Comparison of ENCODE assay signal across 13 cellular contexts in genomic region chr7:2525931-2526630, GRCh38. TPM values are rescaled to one million over a fixed set of nuclear protein-coding genes. Genes with fewer than 3 reads are reported as not detected.
A peak's percentile ranks its signal among the peaks of the same experiment; 100 is the strongest.
DNase-seq lines count a peak whose midpoint lies in the region; ATAC-seq and TF ChIP-seq lines count a peak whose summit lies in the region.
"Had no signal": no experiment of that assay in that cellular context is flagged by ENCODE, and none has a peak within 500 bp of the region (broad histone marks: within the 10 kb centered on the region; RNA-seq: fewer than 3 reads in every experiment).

No MANE protein-coding gene starts in this region.

- no peak overlapping the region for H2AFZ ChIP-seq in hepatocyte

- WGBS in hepatocyte (ENCODE audit: low lambda C conversion rate, missing lambda C conversion rate) = 85% methylated on average over 25 of the region's 28 CpGs

- H3K4me1 ChIP-seq in HEK293 (ENCODE audit: control insufficient read depth, insufficient read depth, low read length) = peaks cover 7% of the 10 kb centered on the region
- H3K4me1 ChIP-seq in mucosa of stomach (ENCODE audit: control insufficient read depth, insufficient read depth, low read length) = peaks cover 86% of the 10 kb centered on the region
- H3K4me1 ChIP-seq in hepatocyte (ENCODE audit: insufficient read depth) = peaks cover 57% of the 10 kb centered on the region

- H3K36me3 Mint-ChIP-seq in CD14-positive monocyte (peaks cover 46 to 64% of the 10 kb centered on the region in 2 donors), T-cell (peaks cover 16% of the 10 kb centered on the region)

- peaks cover 6% of the 10 kb centered on the region for H3K79me2 ChIP-seq in hepatocyte

- H3K9me3 Mint-ChIP-seq in CD14-positive monocyte (no peaks in the 10 kb centered on the region), T-cell (no peaks in the 10 kb centered on the region)

- no peak overlapping the region for H3K4me2 ChIP-seq in hepatocyte

- CTCF ChIA-PET in HEK293 (lab: Yijun Ruan, JAX) (no interaction called here), T-cell (lab: Charles Lee) (no interaction called here)

- no peaks in the 10 kb centered on the region for H3K9me2 ChIP-seq in hepatocyte (replicated peaks; ENCODE audit: insufficient read depth)

- no peaks in the 10 kb centered on the region for H4K20me1 ChIP-seq in hepatocyte (ENCODE audit: insufficient read depth, poor library complexity, severe bottlenecking)

- peak overlapping the region; percentile 68 for H3K9ac ChIP-seq in mucosa of stomach (ENCODE audit: low read length)

- H3K4me3 ChIP-seq in HEK293 (ENCODE audit: low read depth, low read length) (no peak overlapping the region), mucosa of stomach (ENCODE audit: low read length) (no peak overlapping the region), hepatocyte (no peak overlapping the region)

- POLR2A ChIA-PET in HEK293 (lab: Yijun Ruan, JAX) = no interaction called here
- POLR2A ChIA-PET in T-cell (lab: Charles Lee) = no interaction called here

- H3K27ac ChIP-seq in HEK293 (ENCODE audit: extremely low read depth, low read depth, low read length) = no peak overlapping the region
- no peak overlapping the region for H3K27ac ChIP-seq in hepatocyte

- intact Hi-C loops in CD14-positive monocyte (cut with micrococcal nuclease) = loop anchor here in 1 of 2 donors (10.0 kb wide), 1 partner anchor 991 kb away; the partner anchor contains the start of gene MAFK

- DNase-seq in CD14-positive monocyte (ENCODE audit: low spot score) (no peak), T-cell (no peak), hepatocyte (ENCODE audit: low spot score) (no peak), HuH-7.5 (ENCODE audit: low spot score) (no peak)
- DNase-seq in activated CD4-positive, alpha-beta T cell treated with anti-CD3 and anti-CD28 coated beads for 1 hour = no peak
- DNase-seq: activated T-cell treated with anti-CD3 and anti-CD28 coated beads, Interleukin-2, amount 50 U/mL, for 1 hour; NCI-H226; stimulated activated CD4-positive, alpha-beta T cell treated with anti-CD3 and anti-CD28 coated beads, Interleukin-4, amount 100 ng/mL, for 24 hours had no signal

- ATAC-seq in T-cell (replicated peaks in 1 of 4) (no peak), GM18517 (IDR thresholded peaks at IDR 0.05; ENCODE audit: unreplicated experiment) (no peak)
- ATAC-seq: HCT116 had no signal

- H3K27me3 ChIP-seq in mucosa of stomach (ENCODE audit: control insufficient read depth, insufficient read depth, low read length) = no peaks in the 10 kb centered on the region
- H3K27me3 ChIP-seq in hepatocyte = peaks cover 6% of the 10 kb centered on the region

- H3K9me3 ChIP-seq in HEK293 (ENCODE audit: control insufficient read depth, insufficient read depth, low read depth, low read length) (no peaks in the 10 kb centered on the region), mucosa of stomach (ENCODE audit: control insufficient read depth, low read length) (no peaks in the 10 kb centered on the region), hepatocyte (ENCODE audit: low read depth) (no peaks in the 10 kb centered on the region)

- peak overlapping the region; percentile 69 to 83 for H3K4me3 Mint-ChIP-seq in CD14-positive monocyte
- peak overlapping the region in 2 of 3 donors; percentile 34 to 70 for H3K4me3 Mint-ChIP-seq in T-cell

- peaks cover 79% of the 10 kb centered on the region for H3K4me1 Mint-ChIP-seq in CD14-positive monocyte
- peaks cover 70 to 80% (median 73%) of the 10 kb centered on the region in 3 donors for H3K4me1 Mint-ChIP-seq in T-cell

- TF ChIP-seq CTCF in CD14-positive monocyte (IDR thresholded peaks at IDR 0.05) (peak; percentile 0), HEK293 (tag by site-specific recombination; IDR thresholded peaks at IDR 0.05) (peak; percentile 75), hepatocyte (IDR thresholded peaks at IDR 0.05; ENCODE audit: poor library complexity) (no peak)

- H3K36me3 ChIP-seq in HEK293 (ENCODE audit: control insufficient read depth in 2 of 2, insufficient read depth in 1 of 2, low read length in 2 of 2) (no peaks in the 10 kb centered on the region), mucosa of stomach (ENCODE audit: control insufficient read depth, insufficient read depth, low read length) (peaks cover 33% of the 10 kb centered on the region), hepatocyte (replicated peaks; ENCODE audit: insufficient read depth, low read depth) (no peaks in the 10 kb centered on the region)

- H3K27ac Mint-ChIP-seq in CD14-positive monocyte (peak overlapping the region; percentile 77 to 93 (median 83)), T-cell (peak overlapping the region; percentile 16 to 36)

- H3K27me3 Mint-ChIP-seq in CD14-positive monocyte (ENCODE audit: low read depth in 3 of 3) (peaks cover 0 to 2% (median 0%) of the 10 kb centered on the region in 3 donors), T-cell (no peaks in the 10 kb centered on the region)

TF ChIP-seq in HEK293, 187 proteins besides CTCF, POLR2A, EP300 and RAD21 (continues in another document):
- TF ChIP-seq ZNF292 (tag by site-specific recombination; IDR thresholded peaks at IDR 0.05; ENCODE audit: borderline replicate concordance, low read depth) = no peak
- TF ChIP-seq PRDM10 (tag by site-specific recombination; IDR thresholded peaks at IDR 0.05) = no peak
- TF ChIP-seq ZFP69B (tag by site-specific recombination; IDR thresholded peaks at IDR 0.05) = peak; percentile 95
- peak; percentile 15; the same call in 1 of the 2 replicates for TF ChIP-seq OSR2 (tag by site-specific recombination; IDR thresholded peaks at IDR 0.05)
- peak; percentile 16; the same call in 1 of the 2 replicates for TF ChIP-seq SP2 (tag by site-specific recombination; IDR thresholded peaks at IDR 0.05)
- TF ChIP-seq KLF8 (tag by site-specific recombination; IDR thresholded peaks at IDR 0.05) = peak; percentile 52; the same call in 1 of the 2 replicates
- peak; percentile 78 for TF ChIP-seq ZEB2 (tag by site-specific recombination; IDR thresholded peaks at IDR 0.05)
- TF ChIP-seq PRDM4 (tag by site-specific recombination; IDR thresholded peaks at IDR 0.05) = no peak
- TF ChIP-seq SP7 (tag by site-specific recombination; IDR thresholded peaks at IDR 0.05) = peak; percentile 46; the same call in 1 of the 2 replicates
- TF ChIP-seq ZNF341 (tag by site-specific recombination; IDR thresholded peaks at IDR 0.05; ENCODE audit: low read depth) = peak; percentile 19; the same call in 1 of the 2 replicates

RNA-seq across cellular contexts. Expression of gene LFNG, which starts 6.5 kb away (rescaled TPM):
- polyA plus RNA-seq in CD14-positive monocyte (1 to 10 TPM; 1.9 to 2.2 TPM), hepatocyte (1.2 and 1.6 TPM in 2 replicates)
- total RNA-seq in T-cell (100 to 1,000 TPM; 110 to 198 (median 182) TPM), hepatocyte (4.5 and 7.5 TPM in 2 replicates)

RNA-seq across cellular contexts. Expression of gene BRAT1, which starts 29.2 kb away (rescaled TPM):
- polyA plus RNA-seq in CD14-positive monocyte (10 to 100 TPM; 31.6 to 32.5 TPM), hepatocyte (37.8 and 45.0 TPM in 2 replicates)
- total RNA-seq in T-cell (10 to 100 TPM; 23.6 to 46.2 (median 43.1) TPM), hepatocyte (15.7 and 19.2 TPM in 2 replicates)

RNA-seq across cellular contexts. Expression of gene IQCE, which starts 32.7 kb away (rescaled TPM):
- polyA plus RNA-seq in CD14-positive monocyte (1 to 10 TPM; 1.8 to 3.0 TPM), hepatocyte (10.0 and 11.8 TPM in 2 replicates)
- total RNA-seq in T-cell (10 to 100 TPM in 1 of 5 donors, 1 to 10 TPM in 4; 4.5 to 11.7 (median 8.0) TPM), hepatocyte (8.2 and 13.3 TPM in 2 replicates)

RNA-seq across cellular contexts. Expression of gene GRIFIN, which starts 49.9 kb away (rescaled TPM):
- polyA plus RNA-seq in CD14-positive monocyte (not detected), hepatocyte (not detected in 2 replicates)
- total RNA-seq in T-cell (not detected), hepatocyte (not detected in 2 replicates)
- total RNA-seq: urinary bladder had no signal
- polyA plus RNA-seq: urinary bladder had no signal

Comparison
In these comparisons a context has a peak if more than half of its experiments do, and no peak if none do; other contexts are left out.
1. RNA of gene LFNG, which starts 6.5 kb away (total RNA-seq): 110 to 198 TPM in T-cell; 4.5 to 7.5 TPM in hepatocyte; every median in the first group is over 10 times any median in the second.